ENCODE assay signal across 26 cellular contexts in the genomic region with DNA sequence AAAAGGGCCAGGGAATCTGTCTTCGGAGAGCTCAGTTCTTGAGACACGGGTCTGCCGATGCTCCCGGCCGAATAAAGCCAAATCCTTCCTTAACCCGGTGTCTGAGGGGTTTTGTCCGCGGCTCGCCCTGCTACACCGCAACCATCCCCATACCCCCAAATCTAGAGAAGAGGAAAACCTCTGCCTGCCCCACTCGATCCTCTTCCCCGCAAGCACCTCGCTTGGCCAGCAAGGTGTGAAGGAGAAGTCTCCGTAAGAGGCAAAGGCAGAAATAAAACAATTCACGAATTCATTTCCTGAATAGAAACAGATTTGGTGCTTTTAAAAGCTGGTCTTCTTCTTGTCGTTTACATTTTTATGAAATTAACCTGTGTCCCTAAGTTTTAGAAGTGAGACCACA.
"Had no signal": no experiment of that assay in that cellular context is flagged by ENCODE, and none has a peak within 500 bp of the region (broad histone marks: within the 10 kb centered on the region; RNA-seq: fewer than 3 reads in every experiment).

No MANE protein-coding gene starts in this region.

- H3K9me3 ChIP-seq: adrenal gland, ascending aorta, left lung, prostate gland, stomach, suprapubic skin, transverse colon, uterus had no signal

- ATAC-seq: activated CD4-positive, CD25-positive, alpha-beta regulatory T cell treated with anti-CD3 and anti-CD28 coated beads, Interleukin-2, amount 50 U/mL, for 24 hours; activated CD8-positive, alpha-beta memory T cell treated with anti-CD3 and anti-CD28 coated beads, Interleukin-2, amount 10 ng/mL, durations not matched to agents 7 days and 5 days; activated CD8-positive, alpha-beta T cell treated with anti-CD3 and anti-CD28 coated beads for 36 hours; left lung; naive thymus-derived CD4-positive, alpha-beta T cell; stimulated activated effector memory CD8-positive, alpha-beta T cell treated with anti-CD3 and anti-CD28 coated beads, Interleukin-12 subunit alpha, Interleukin-12 subunit beta, amount 100 ng/mL, for 72 hours had no signal

- H3K36me3 Mint-ChIP-seq: activated CD8-positive, alpha-beta memory T cell treated with anti-CD3 and anti-CD28 coated beads, Interleukin-2, amount 10 ng/mL, durations not matched to agents 7 days and 5 days; activated naive CD4-positive, alpha-beta T cell treated with anti-CD3 and anti-CD28 coated beads, Interleukin-2, amount 50 U/mL, for 24 hours; immature natural killer cell; naive thymus-derived CD4-positive, alpha-beta T cell; stimulated activated effector memory CD8-positive, alpha-beta T cell treated with anti-CD3 and anti-CD28 coated beads, Interleukin-12 subunit alpha, Interleukin-12 subunit beta, amount 100 ng/mL, for 72 hours had no signal

- H3K9me3 Mint-ChIP-seq: activated naive CD4-positive, alpha-beta T cell treated with anti-CD3 and anti-CD28 coated beads, Interleukin-2, amount 50 U/mL, for 24 hours; immature natural killer cell had no signal

- H3K4me1 ChIP-seq: adrenal gland, ascending aorta, left lung, prostate gland, suprapubic skin, transverse colon, uterus had no signal

- H3K27ac ChIP-seq: adrenal gland, ascending aorta, brain microvascular endothelial cell, left lung, prostate gland, stomach, suprapubic skin, transverse colon, uterus had no signal

- H3K27me3 ChIP-seq: ascending aorta had no signal

- H3K4me3 ChIP-seq: adrenal gland, ascending aorta, left lung, prostate gland, stomach, suprapubic skin, transverse colon, uterus had no signal

- H3K4me3 Mint-ChIP-seq: activated CD4-positive, alpha-beta T cell treated with anti-CD3 and anti-CD28 coated beads, Interleukin-2, amount 10 ng/mL, durations not matched to agents 7 days and 5 days; activated CD8-positive, alpha-beta memory T cell treated with anti-CD3 and anti-CD28 coated beads, Interleukin-2, amount 10 ng/mL, durations not matched to agents 7 days and 5 days; activated CD8-positive, alpha-beta T cell treated with anti-CD3 and anti-CD28 coated beads for 36 hours; activated naive CD4-positive, alpha-beta T cell treated with anti-CD3 and anti-CD28 coated beads, Interleukin-2, amount 50 U/mL, for 24 hours; immature natural killer cell; naive thymus-derived CD4-positive, alpha-beta T cell; neural crest cell; stimulated activated effector memory CD8-positive, alpha-beta T cell treated with anti-CD3 and anti-CD28 coated beads, Interleukin-12 subunit alpha, Interleukin-12 subunit beta, amount 100 ng/mL, for 72 hours had no signal

- DNase-seq: activated CD4-positive, alpha-beta T cell treated with anti-CD3 and anti-CD28 coated beads, Interleukin-2, amount 10 ng/mL, durations not matched to agents 7 days and 5 days; activated CD8-positive, alpha-beta memory T cell treated with anti-CD3 and anti-CD28 coated beads, Interleukin-2, amount 10 ng/mL, durations not matched to agents 7 days and 5 days; activated CD8-positive, alpha-beta T cell treated with anti-CD3 and anti-CD28 coated beads for 36 hours; activated gamma-delta T cell treated with Interleukin-2 at 50 U/mL for 16 hours; activated T-cell treated with anti-CD3 and anti-CD28 coated beads for 4 hours; brain microvascular endothelial cell; caudate nucleus; dermis blood vessel endothelial cell; effector CD8-positive, alpha-beta T cell; erythroblast; foreskin fibroblast; immature natural killer cell; kidney glomerular epithelial cell; naive thymus-derived CD4-positive, alpha-beta T cell; stomach; transverse colon; uterus had no signal

- H3K27ac Mint-ChIP-seq: activated CD4-positive, alpha-beta T cell treated with anti-CD3 and anti-CD28 coated beads, Interleukin-2, amount 10 ng/mL, durations not matched to agents 7 days and 5 days; activated CD8-positive, alpha-beta memory T cell treated with anti-CD3 and anti-CD28 coated beads, Interleukin-2, amount 10 ng/mL, durations not matched to agents 7 days and 5 days; activated CD8-positive, alpha-beta T cell treated with anti-CD3 and anti-CD28 coated beads for 36 hours; activated naive CD4-positive, alpha-beta T cell treated with anti-CD3 and anti-CD28 coated beads, Interleukin-2, amount 50 U/mL, for 24 hours; immature natural killer cell; naive thymus-derived CD4-positive, alpha-beta T cell; stimulated activated effector memory CD8-positive, alpha-beta T cell treated with anti-CD3 and anti-CD28 coated beads, Interleukin-12 subunit alpha, Interleukin-12 subunit beta, amount 100 ng/mL, for 72 hours had no signal

- H3K36me3 ChIP-seq: adrenal gland, ascending aorta, brain microvascular endothelial cell, left lung, prostate gland, stomach, suprapubic skin, transverse colon, uterus had no signal

- H3K4me1 Mint-ChIP-seq: activated CD4-positive, alpha-beta T cell treated with anti-CD3 and anti-CD28 coated beads, Interleukin-2, amount 10 ng/mL, durations not matched to agents 7 days and 5 days; activated CD8-positive, alpha-beta memory T cell treated with anti-CD3 and anti-CD28 coated beads, Interleukin-2, amount 10 ng/mL, durations not matched to agents 7 days and 5 days; activated naive CD4-positive, alpha-beta T cell treated with anti-CD3 and anti-CD28 coated beads, Interleukin-2, amount 50 U/mL, for 24 hours; immature natural killer cell; naive thymus-derived CD4-positive, alpha-beta T cell; neural crest cell had no signal
